In genomic region chr7:43985904-43986864, GRCh38 we compare ENCODE assay signal across 1 cellular context.
TF ChIP-seq lines count a peak whose summit lies in the region.

No MANE protein-coding gene starts in this region.

TF ChIP-seq in GM12878, 131 proteins besides CTCF, POLR2A, EP300 and RAD21:
- 0 out of 2 replicates have a peak, but pooled peaks have one; percentile 22 for TF ChIP-seq YY1 (IDR thresholded peaks at IDR 0.05; ENCODE audit: low read depth, low read length)
- TF ChIP-seq SMC3 (IDR thresholded peaks at IDR 0.05; ENCODE audit: borderline replicate concordance, low read length) = peak; percentile 17; the same call in 1 of the 2 replicates
